1 cellular context compared by ENCODE assay signal in the genomic region with DNA sequence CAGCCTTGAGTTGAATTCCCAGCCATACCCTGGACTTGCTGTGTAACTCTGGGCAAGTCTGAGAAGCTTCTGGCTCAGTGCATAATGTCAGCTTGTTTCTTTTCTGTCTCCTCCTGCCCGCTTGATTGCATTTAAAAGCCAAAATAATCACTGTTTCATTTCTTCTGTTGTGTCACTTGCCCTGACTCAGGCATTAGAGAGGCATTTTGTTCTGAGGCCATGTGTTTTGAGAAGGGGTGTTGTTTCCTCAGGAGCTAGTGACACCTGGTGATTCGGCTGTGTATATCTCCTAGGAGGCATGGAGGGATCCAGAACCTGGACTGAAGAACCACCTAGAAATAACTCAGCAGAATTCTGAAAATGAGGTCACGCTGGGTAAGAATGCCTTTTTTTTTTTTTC.
TF ChIP-seq lines count a peak whose summit lies in the region.

No MANE protein-coding gene starts in this region.

TF ChIP-seq in WTC11, 78 proteins besides CTCF, POLR2A, EP300 and RAD21 (continued from another document):
- TF ChIP-seq, protein P1, sequence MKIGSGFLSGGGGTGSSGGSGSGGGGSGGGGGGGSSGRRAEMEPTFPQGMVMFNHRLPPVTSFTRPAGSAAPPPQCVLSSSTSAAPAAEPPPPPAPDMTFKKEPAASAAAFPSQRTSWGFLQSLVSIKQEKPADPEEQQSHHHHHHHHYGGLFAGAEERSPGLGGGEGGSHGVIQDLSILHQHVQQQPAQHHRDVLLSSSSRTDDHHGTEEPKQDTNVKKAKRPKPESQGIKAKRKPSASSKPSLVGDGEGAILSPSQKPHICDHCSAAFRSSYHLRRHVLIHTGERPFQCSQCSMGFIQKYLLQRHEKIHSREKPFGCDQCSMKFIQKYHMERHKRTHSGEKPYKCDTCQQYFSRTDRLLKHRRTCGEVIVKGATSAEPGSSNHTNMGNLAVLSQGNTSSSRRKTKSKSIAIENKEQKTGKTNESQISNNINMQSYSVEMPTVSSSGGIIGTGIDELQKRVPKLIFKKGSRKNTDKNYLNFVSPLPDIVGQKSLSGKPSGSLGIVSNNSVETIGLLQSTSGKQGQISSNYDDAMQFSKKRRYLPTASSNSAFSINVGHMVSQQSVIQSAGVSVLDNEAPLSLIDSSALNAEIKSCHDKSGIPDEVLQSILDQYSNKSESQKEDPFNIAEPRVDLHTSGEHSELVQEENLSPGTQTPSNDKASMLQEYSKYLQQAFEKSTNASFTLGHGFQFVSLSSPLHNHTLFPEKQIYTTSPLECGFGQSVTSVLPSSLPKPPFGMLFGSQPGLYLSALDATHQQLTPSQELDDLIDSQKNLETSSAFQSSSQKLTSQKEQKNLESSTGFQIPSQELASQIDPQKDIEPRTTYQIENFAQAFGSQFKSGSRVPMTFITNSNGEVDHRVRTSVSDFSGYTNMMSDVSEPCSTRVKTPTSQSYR (CRISPR knock-in tag; IDR thresholded peaks at IDR 0.05), result no peak
- TF ChIP-seq EMX1 (CRISPR knock-in tag; IDR thresholded peaks at IDR 0.05) (no peak), NFATC4 (CRISPR knock-in tag; IDR thresholded peaks at IDR 0.05) (no peak), TCF7 (CRISPR knock-in tag; IDR thresholded peaks at IDR 0.05; ENCODE audit: low read depth) (no peak)
- TF ChIP-seq, protein P2, sequence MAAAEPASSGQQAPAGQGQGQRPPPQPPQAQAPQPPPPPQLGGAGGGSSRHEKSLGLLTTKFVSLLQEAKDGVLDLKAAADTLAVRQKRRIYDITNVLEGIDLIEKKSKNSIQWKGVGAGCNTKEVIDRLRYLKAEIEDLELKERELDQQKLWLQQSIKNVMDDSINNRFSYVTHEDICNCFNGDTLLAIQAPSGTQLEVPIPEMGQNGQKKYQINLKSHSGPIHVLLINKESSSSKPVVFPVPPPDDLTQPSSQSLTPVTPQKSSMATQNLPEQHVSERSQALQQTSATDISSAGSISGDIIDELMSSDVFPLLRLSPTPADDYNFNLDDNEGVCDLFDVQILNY (CRISPR knock-in tag; IDR thresholded peaks at IDR 0.05), result no peak
- TF ChIP-seq, protein P3, sequence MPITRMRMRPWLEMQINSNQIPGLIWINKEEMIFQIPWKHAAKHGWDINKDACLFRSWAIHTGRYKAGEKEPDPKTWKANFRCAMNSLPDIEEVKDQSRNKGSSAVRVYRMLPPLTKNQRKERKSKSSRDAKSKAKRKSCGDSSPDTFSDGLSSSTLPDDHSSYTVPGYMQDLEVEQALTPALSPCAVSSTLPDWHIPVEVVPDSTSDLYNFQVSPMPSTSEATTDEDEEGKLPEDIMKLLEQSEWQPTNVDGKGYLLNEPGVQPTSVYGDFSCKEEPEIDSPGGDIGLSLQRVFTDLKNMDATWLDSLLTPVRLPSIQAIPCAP (CRISPR knock-in tag; IDR thresholded peaks at IDR 0.05), result no peak
